ENCODE assay signal across 16 cellular contexts in genomic region chr12:57232156-57232756, GRCh38. TPM values are rescaled to one million over a fixed set of nuclear protein-coding genes. Genes with fewer than 3 reads are reported as not detected.
DNase-seq lines count a peak whose midpoint lies in the region; ATAC-seq and TF ChIP-seq lines count a peak whose summit lies in the region.
"Had no signal": no experiment of that assay in that cellular context is flagged by ENCODE, and none has a peak within 500 bp of the region (broad histone marks: within the 10 kb centered on the region; RNA-seq: fewer than 3 reads in every experiment).

No MANE protein-coding gene starts in this region.

- H3K4me3 ChIP-seq in AG04449 (ENCODE audit: low read depth, low read length) (peak overlapping the region; percentile 2), H7 (ENCODE audit: insufficient read depth, low read depth, low read length) (no peak overlapping the region), HAP-1 (no peak overlapping the region; the same call in 1 of the 2 replicates)
- no peak overlapping the region for H3K4me3 ChIP-seq in naive thymus-derived CD4-positive, alpha-beta T cell (ENCODE audit: low read length)
- H3K4me3 ChIP-seq: body of pancreas, smooth muscle cell had no signal

- H3K36me3 Mint-ChIP-seq in activated T-helper 1 cell treated with anti-CD3 and anti-CD28 coated beads, Interleukin-12 subunit alpha, Interleukin-12 subunit beta, Interleukin-2, Interleukin-4 antibody, amounts not matched to agents 30 ng/mL and 10 ng/mL and 1 ng/mL, durations not matched to agents 14 hours and 24 hours and 36 hours (ENCODE audit: low read depth): peaks cover 37% of the 10 kb centered on the region
- H3K36me3 Mint-ChIP-seq in memory B cell: peaks cover 25% of the 10 kb centered on the region
- peaks cover 13 to 29% (median 18%) of the 10 kb centered on the region in 5 donors for H3K36me3 Mint-ChIP-seq in naive thymus-derived CD4-positive, alpha-beta T cell

- H3K9me3 Mint-ChIP-seq in activated T-helper 1 cell treated with anti-CD3 and anti-CD28 coated beads, Interleukin-12 subunit alpha, Interleukin-12 subunit beta, Interleukin-2, Interleukin-4 antibody, amounts not matched to agents 30 ng/mL and 10 ng/mL and 1 ng/mL, durations not matched to agents 14 hours and 24 hours and 36 hours: no peaks in the 10 kb centered on the region
- H3K9me3 Mint-ChIP-seq in memory B cell: no peaks in the 10 kb centered on the region
- H3K9me3 Mint-ChIP-seq in naive thymus-derived CD4-positive, alpha-beta T cell: no peaks in the 10 kb centered on the region

- H3K36me3 ChIP-seq in H7 (replicated peaks; ENCODE audit: control insufficient read depth, insufficient read depth, low read length) (peaks cover 34% of the 10 kb centered on the region), HAP-1 (replicated peaks) (peaks cover 60% of the 10 kb centered on the region)
- peaks cover 0 to 42% (median 0%) of the 10 kb centered on the region in 3 experiments for H3K36me3 ChIP-seq in naive thymus-derived CD4-positive, alpha-beta T cell (ENCODE audit: control insufficient read depth in 2 of 3, insufficient read depth in 3 of 3, low read length in 3 of 3)

- peaks cover 21 to 35% of the 10 kb centered on the region in 2 donors for H3K4me1 ChIP-seq in naive thymus-derived CD4-positive, alpha-beta T cell (ENCODE audit: control insufficient read depth in 2 of 2, insufficient read depth in 2 of 2, low read length in 2 of 2)
- H3K4me1 ChIP-seq in HAP-1: peaks cover 4% of the 10 kb centered on the region; the same call in 1 of the 2 replicates

- in situ Hi-C loops in HAP-1 (cut with MboI; ENCODE audit: low sequenced_read_pairs): no loop called here

- H3K27ac ChIP-seq in naive thymus-derived CD4-positive, alpha-beta T cell (ENCODE audit: low read depth, low read length): no peak overlapping the region
- H3K27ac ChIP-seq: body of pancreas had no signal

- CTCF ChIA-PET in AG04449 (lab: Yijun Ruan, JAX): interaction anchor here (1.2 to 13.3 kb wide), 5 partner anchors 9 to 220 kb away, joined by 4 to 425 read pairs (median 20); partner anchors contain the start of gene NXPH4
- CTCF ChIA-PET in naive thymus-derived CD4-positive, alpha-beta T cell (lab: Charles Lee): interaction anchor here (3.8 to 11.7 kb wide), 2 partner anchors 9 to 18 kb away, joined by 40 to 148 read pairs; a partner anchor contains a TSS

- H3K27me3 ChIP-seq in H7 (ENCODE audit: control insufficient read depth, insufficient read depth, low read length) (peaks cover 29% of the 10 kb centered on the region), HAP-1 (ENCODE audit: low read depth) (no peaks in the 10 kb centered on the region)
- peaks cover 0 to 3% of the 10 kb centered on the region in 2 donors for H3K27me3 ChIP-seq in naive thymus-derived CD4-positive, alpha-beta T cell (ENCODE audit: control insufficient read depth in 2 of 2, insufficient read depth in 2 of 2, low read length in 2 of 2)
- H3K27me3 ChIP-seq: body of pancreas had no signal

- H3K27ac Mint-ChIP-seq in activated T-helper 1 cell treated with anti-CD3 and anti-CD28 coated beads, Interleukin-12 subunit alpha, Interleukin-12 subunit beta, Interleukin-2, Interleukin-4 antibody, amounts not matched to agents 30 ng/mL and 10 ng/mL and 1 ng/mL, durations not matched to agents 14 hours and 24 hours and 36 hours: no peak overlapping the region
- H3K27ac Mint-ChIP-seq in memory B cell: no peak overlapping the region
- H3K27ac Mint-ChIP-seq in naive thymus-derived CD4-positive, alpha-beta T cell: no peak overlapping the region

- ATAC-seq in memory B cell (ENCODE audit: low read depth) (no peak), HG02763 (IDR thresholded peaks at IDR 0.05; ENCODE audit: unreplicated experiment) (no peak)
- ATAC-seq in naive thymus-derived CD4-positive, alpha-beta T cell: no peak
- ATAC-seq: body of pancreas had no signal

- no peak for TF ChIP-seq CTCF in AG04449 (IDR thresholded peaks at IDR 0.05; ENCODE audit: insufficient read depth, low read length, missing control alignments)
- no peak for TF ChIP-seq CTCF in GM10266 (IDR thresholded peaks at IDR 0.05; ENCODE audit: control insufficient read depth, insufficient read depth, low read depth, missing control alignments)

- POLR2A ChIA-PET in AG04449 (lab: Yijun Ruan, JAX): interaction anchor here (1.0 to 3.4 kb wide), 2 partner anchors 7 to 9 kb away, joined by 3 to 74 read pairs; no protein-coding TSS in a partner anchor
- POLR2A ChIA-PET in naive thymus-derived CD4-positive, alpha-beta T cell (lab: Charles Lee): interaction anchor here (0.7 kb wide), 1 partner anchor 8 kb away, joined by 3 read pairs; no protein-coding TSS in a partner anchor

- H3K4me3 Mint-ChIP-seq in activated T-helper 1 cell treated with anti-CD3 and anti-CD28 coated beads, Interleukin-12 subunit alpha, Interleukin-12 subunit beta, Interleukin-2, Interleukin-4 antibody, amounts not matched to agents 30 ng/mL and 10 ng/mL and 1 ng/mL, durations not matched to agents 14 hours and 24 hours and 36 hours: peak overlapping the region; percentile 98
- H3K4me3 Mint-ChIP-seq in memory B cell: peak overlapping the region; percentile 8
- peak overlapping the region in 3 of 10 donors; percentile 17 to 30 (median 23) for H3K4me3 Mint-ChIP-seq in naive thymus-derived CD4-positive, alpha-beta T cell

- peaks cover 51% of the 10 kb centered on the region for H3K4me1 Mint-ChIP-seq in activated T-helper 1 cell treated with anti-CD3 and anti-CD28 coated beads, Interleukin-12 subunit alpha, Interleukin-12 subunit beta, Interleukin-2, Interleukin-4 antibody, amounts not matched to agents 30 ng/mL and 10 ng/mL and 1 ng/mL, durations not matched to agents 14 hours and 24 hours and 36 hours (ENCODE audit: low read depth)
- H3K4me1 Mint-ChIP-seq in memory B cell: peaks cover 60% of the 10 kb centered on the region
- peaks cover 36 to 59% (median 48%) of the 10 kb centered on the region in 7 donors for H3K4me1 Mint-ChIP-seq in naive thymus-derived CD4-positive, alpha-beta T cell

- intact Hi-C loops in activated T-helper 1 cell treated with anti-CD3 and anti-CD28 coated beads, Interleukin-12 subunit alpha, Interleukin-12 subunit beta, Interleukin-2, Interleukin-4 antibody, amounts not matched to agents 30 ng/mL and 10 ng/mL and 1 ng/mL, durations not matched to agents 14 hours and 24 hours and 36 hours (cut with micrococcal nuclease): no loop called here
- intact Hi-C loops in naive thymus-derived CD4-positive, alpha-beta T cell (cut with micrococcal nuclease): no loop called here

- no peaks in the 10 kb centered on the region for H3K9me3 ChIP-seq in naive thymus-derived CD4-positive, alpha-beta T cell (ENCODE audit: control insufficient read depth in 2 of 3, low read length in 3 of 3)
- H3K9me3 ChIP-seq in HAP-1: no peaks in the 10 kb centered on the region
- H3K9me3 ChIP-seq: body of pancreas had no signal

- peaks cover 14% of the 10 kb centered on the region for H3K27me3 Mint-ChIP-seq in activated T-helper 1 cell treated with anti-CD3 and anti-CD28 coated beads, Interleukin-12 subunit alpha, Interleukin-12 subunit beta, Interleukin-2, Interleukin-4 antibody, amounts not matched to agents 30 ng/mL and 10 ng/mL and 1 ng/mL, durations not matched to agents 14 hours and 24 hours and 36 hours (ENCODE audit: insufficient read depth)
- H3K27me3 Mint-ChIP-seq in memory B cell: no peaks in the 10 kb centered on the region
- peaks cover 11 to 21% (median 17%) of the 10 kb centered on the region in 5 donors for H3K27me3 Mint-ChIP-seq in naive thymus-derived CD4-positive, alpha-beta T cell

- DNase-seq in AG04449 (ENCODE audit: low read depth, low spot score) (no peak), H7 (peak; percentile 26), memory B cell (ENCODE audit: low spot score in 2 of 2) (no peak), GM10266 (ENCODE audit: extremely low spot score) (no peak), HAP-1 (ENCODE audit: low spot score in 2 of 2) (no peak)
- no peak for DNase-seq in activated T-helper 1 cell treated with anti-CD3 and anti-CD28 coated beads, Interleukin-12 subunit alpha, Interleukin-12 subunit beta, Interleukin-2, Interleukin-4 antibody, amounts not matched to agents 30 ng/mL and 10 ng/mL and 1 ng/mL, durations not matched to agents 14 hours and 24 hours and 36 hours (ENCODE audit: low spot score)
- no peak for DNase-seq in naive thymus-derived CD4-positive, alpha-beta T cell
- DNase-seq: activated effector memory CD4-positive, alpha-beta T cell treated with anti-CD3 and anti-CD28 coated beads, Interleukin-2, amount 50 U/mL, for 16 hours; body of pancreas; DMS79; dorsolateral prefrontal cortex; MM.1S; nucleus accumbens; SHP77 treated with DMSO at 0.1 percent for 48 hours had no signal

RNA-seq across cellular contexts. Expression of gene SHMT2, which starts 2.7 kb away (rescaled TPM):
- 355 and 399 TPM in 2 replicates for total RNA-seq in H7 (2014; rRNA removed; shearing (Covaris generic))
- 276 and 280 TPM in 2 replicates for total RNA-seq in activated T-helper 1 cell treated with anti-CD3 and anti-CD28 coated beads, Interleukin-12 subunit alpha, Interleukin-12 subunit beta, Interleukin-2, Interleukin-4 antibody, amounts not matched to agents 30 ng/mL and 10 ng/mL and 1 ng/mL, durations not matched to agents 14 hours and 24 hours and 36 hours
- 100 to 1,000 TPM in 1 of 5 experiments, 10 to 100 TPM in 4; 21.7 to 175 (median 36.1) TPM for total RNA-seq in naive thymus-derived CD4-positive, alpha-beta T cell
- 10 to 100 TPM; 29.7 to 40.4 TPM for polyA plus RNA-seq in naive thymus-derived CD4-positive, alpha-beta T cell

RNA-seq across cellular contexts. Expression of gene NXPH4, which starts 15.7 kb away (rescaled TPM):
- 0.74 and 2.2 TPM in 2 replicates for total RNA-seq in H7 (2014; rRNA removed; shearing (Covaris generic))
- 0.36 and 0.49 TPM in 2 replicates for total RNA-seq in activated T-helper 1 cell treated with anti-CD3 and anti-CD28 coated beads, Interleukin-12 subunit alpha, Interleukin-12 subunit beta, Interleukin-2, Interleukin-4 antibody, amounts not matched to agents 30 ng/mL and 10 ng/mL and 1 ng/mL, durations not matched to agents 14 hours and 24 hours and 36 hours
- total RNA-seq in naive thymus-derived CD4-positive, alpha-beta T cell: under 1 TPM in 1 of 5 experiments, not detected in 4; 0.31 TPM
- not detected for polyA plus RNA-seq in naive thymus-derived CD4-positive, alpha-beta T cell

RNA-seq across cellular contexts. Expression of gene STAC3, which starts 18.7 kb away (rescaled TPM):
- total RNA-seq in H7 (2014; rRNA removed; shearing (Covaris generic)): 0.90 and 1.6 TPM in 2 replicates
- 3.1 and 4.2 TPM in 2 replicates for total RNA-seq in activated T-helper 1 cell treated with anti-CD3 and anti-CD28 coated beads, Interleukin-12 subunit alpha, Interleukin-12 subunit beta, Interleukin-2, Interleukin-4 antibody, amounts not matched to agents 30 ng/mL and 10 ng/mL and 1 ng/mL, durations not matched to agents 14 hours and 24 hours and 36 hours
- 1 to 10 TPM; 2.5 to 7.3 (median 5.6) TPM for total RNA-seq in naive thymus-derived CD4-positive, alpha-beta T cell
- not detected for polyA plus RNA-seq in naive thymus-derived CD4-positive, alpha-beta T cell
- polyA plus RNA-seq: smooth muscle cell had no signal
